8 cellular contexts compared by ENCODE assay signal in genomic region chrX:15854712-15855561, GRCh38. TPM values are rescaled to one million over a fixed set of nuclear protein-coding genes. Genes with fewer than 3 reads are reported as not detected.
DNase-seq lines count a peak whose midpoint lies in the region; ATAC-seq lines count a peak whose summit lies in the region.

Gene AP1S2 (minus strand): TSS chrX:15854813. CDS start chrX:15852524, 2,289 bp downstream.

- peak; percentile 95 for ATAC-seq in GM21360 (IDR thresholded peaks at IDR 0.05; ENCODE audit: unreplicated experiment)

- peak; percentile 96 for DNase-seq in COLO668 (lab: John Stamatoyannopoulos, UW; ENCODE audit: unreplicated experiment)
- peak; percentile 89 for DNase-seq in HT-29 (ENCODE audit: low spot score)
- DNase-seq in NK-92 treated with Interleukin-12 subunit alpha and Interleukin-12 subunit beta, amount 100 ng/mL, for 24 hours (lab: John Stamatoyannopoulos, UW): peak; percentile 81
- DNase-seq in activated CD8-positive, alpha-beta memory T cell treated with anti-CD3 and anti-CD28 coated beads for 24 hours: peak; percentile 99
- peak; percentile 96 for DNase-seq in effector CD4-positive, alpha-beta T cell
- peak; percentile 95 to 97 for DNase-seq in lung microvascular endothelial cell (ENCODE audit: low read depth in 2 of 2)
- DNase-seq in stimulated activated CD4-positive, alpha-beta T cell treated with anti-CD3 and anti-CD28 coated beads, TNF-alpha, amount 100 ng/mL, for 4 hours (ENCODE audit: low read depth in 3 of 3): peak; percentile 75 to 87 (median 86)

RNA-seq across cellular contexts. Expression of gene AP1S2, which starts in this region (rescaled TPM):
- total RNA-seq in HT-29 (2014; rRNA removed; shearing (Covaris generic)): 8.6 and 10.6 TPM in 2 replicates
- 57.3 and 63.6 TPM in 2 replicates for total RNA-seq in lung microvascular endothelial cell

Comparison
In these comparisons a context has a peak if more than half of its experiments do, and no peak if none do; other contexts are left out.
1. Peak in every context shown above with its lines: DNase-seq and ATAC-seq.